ENCODE assay signal across 9 cellular contexts in the genomic region with DNA sequence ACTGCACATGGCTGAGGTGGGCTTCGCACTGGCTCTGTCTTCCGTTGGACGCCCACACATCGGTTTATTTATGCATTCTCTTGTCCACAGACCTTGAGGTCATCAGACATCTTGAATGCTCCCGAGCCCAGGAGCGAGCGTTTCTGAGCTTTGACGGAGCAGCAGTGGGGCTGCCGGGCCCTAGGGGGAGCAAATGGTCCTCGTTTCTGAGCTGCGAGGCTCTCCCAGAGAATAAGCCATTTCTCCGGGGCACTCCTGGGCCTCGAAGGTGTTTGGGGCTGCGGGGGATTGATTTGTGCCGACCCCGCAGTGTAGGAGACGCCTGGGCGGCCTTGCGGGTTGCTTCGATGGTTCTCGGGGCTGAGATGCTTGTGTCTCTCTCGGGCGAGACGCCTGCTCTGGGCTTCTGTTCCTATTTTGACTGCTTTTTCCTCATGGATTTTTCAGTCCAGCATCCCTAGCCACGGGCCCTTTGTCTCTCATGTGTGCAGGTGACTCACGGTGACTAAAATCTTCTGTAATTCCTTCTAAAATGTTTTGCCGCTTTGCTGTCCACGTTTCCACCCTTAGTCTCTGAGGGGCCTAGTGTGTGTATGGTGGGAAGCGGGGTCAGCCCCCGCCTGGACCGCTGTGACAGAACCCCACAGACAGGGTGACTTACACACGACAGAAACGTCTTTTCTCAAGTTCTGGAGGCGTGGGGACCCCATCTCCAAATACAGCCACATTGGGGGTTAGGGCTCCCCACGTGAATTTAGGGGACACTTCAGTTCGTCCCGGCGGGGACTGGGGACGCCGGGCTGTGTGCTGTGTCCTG.
DNase-seq lines count a peak whose midpoint lies in the region; ATAC-seq, FAIRE-seq and TF ChIP-seq lines count a peak whose summit lies in the region.
"Had no signal": no experiment of that assay in that cellular context is flagged by ENCODE, and none has a peak within 500 bp of the region (broad histone marks: within the 10 kb centered on the region; RNA-seq: fewer than 3 reads in every experiment).

No MANE protein-coding gene starts in this region.

- no peak for ATAC-seq in T-cell (replicated peaks in 1 of 4)
- no peak for ATAC-seq in upper lobe of right lung

- H3K56ac ChIP-seq in H1 (replicated peaks; ENCODE audit: insufficient read length, low read depth, low read length) = no peak overlapping the region

- H3K27me3 Mint-ChIP-seq in T-cell = no peaks in the 10 kb centered on the region

- TF ChIP-seq CTCF in GM12865 (IDR thresholded peaks at IDR 0.05; ENCODE audit: insufficient read depth, low read depth, low read length, missing control alignments) (no peak), H1 (IDR thresholded peaks at IDR 0.05; ENCODE audit: control extremely low read depth in 1 of 3, insufficient read depth in 1 of 3, low read depth in 1 of 3, low read length in 3 of 3) (peak in 2 of 3 experiments; percentile 64 to 73; a peak in 3 of 4 replicates), upper lobe of right lung (IDR thresholded peaks at IDR 0.05) (peak; percentile 44)

- peaks cover 9% of the 10 kb centered on the region; the same call in 1 of the 2 replicates for H3K79me1 ChIP-seq in H1 (ENCODE audit: low read depth, low read length)

- no peak overlapping the region for H2AFZ ChIP-seq in H1 (ENCODE audit: low read length)

- H4K5ac ChIP-seq in H1 (ENCODE audit: insufficient read length, low read depth, low read length) = no peak overlapping the region

- 0 out of 2 replicates have a peak overlapping the region, but pooled peaks have one; percentile 1 for H2BK5ac ChIP-seq in H1 (ENCODE audit: low read depth, low read length)

- POLR2A ChIA-PET in T-cell (lab: Charles Lee) (no interaction called here), H1 (lab: Charles Lee; ENCODE audit: partially characterized antibody) (no interaction called here)

- DNase-seq in A172 (ENCODE audit: low spot score) (peak; percentile 31), GM12865 (ENCODE audit: low read depth) (no peak), T-cell (peak in 9 of 34 experiments; percentile 15 to 49 (median 28)), H1 (ENCODE audit: low read depth in 1 of 2, low spot score in 2 of 2) (peak in 1 of 2 experiments; percentile 75), upper lobe of right lung (peak; percentile 64), cortex of kidney (lab: John Stamatoyannopoulos, UW) (no peak)
- no peak for DNase-seq in stimulated activated CD4-positive, alpha-beta T cell treated with anti-CD3 and anti-CD28 coated beads, Interleukin-4, amount 100 ng/mL, for 24 hours

- H3K36me3 Mint-ChIP-seq in T-cell = no peaks in the 10 kb centered on the region

- H3K27me3 ChIP-seq in H1 (replicated peaks in 1 of 4; ENCODE audit: control insufficient read depth in 3 of 4, extremely low read depth in 1 of 4, insufficient read depth in 3 of 4, low read length in 3 of 4) (no peaks in the 10 kb centered on the region), mononuclear cell (ENCODE audit: insufficient read depth, low read length) (no peaks in the 10 kb centered on the region), upper lobe of right lung (no peaks in the 10 kb centered on the region)

- no peak for FAIRE-seq in H1 (lab: Jason Lieb, UNC)

- no peak overlapping the region for H2BK20ac ChIP-seq in H1 (ENCODE audit: low read length)

- H3K36me3 ChIP-seq in H1 (ENCODE audit: control insufficient read depth in 2 of 4, insufficient read depth in 4 of 4, low read length in 3 of 4) (no peaks in the 10 kb centered on the region; a peak in 1 of 8 replicates), upper lobe of right lung (no peaks in the 10 kb centered on the region)

- H3K27ac Mint-ChIP-seq in T-cell = peak overlapping the region; percentile 70 to 84

- H3K27ac ChIP-seq in H1 (ENCODE audit: low read depth, low read length) (no peak overlapping the region), upper lobe of right lung (peak overlapping the region; percentile 88)

- H3K9me3 ChIP-seq in H1 (ENCODE audit: insufficient read depth in 2 of 2, low read depth in 1 of 2, low read length in 1 of 2) (no peaks in the 10 kb centered on the region), mononuclear cell (ENCODE audit: low read depth, low read length) (no peaks in the 10 kb centered on the region), upper lobe of right lung (no peaks in the 10 kb centered on the region)
- H3K9me3 ChIP-seq: mucosa of descending colon had no signal

- peak overlapping the region; percentile 20 for H3K4me3 ChIP-seq in GM12865 (ENCODE audit: low read depth, low read length)
- peak overlapping the region; percentile 8 to 52 (median 21); a peak in 6 of 8 replicates for H3K4me3 ChIP-seq in H1 (ENCODE audit: extremely low read depth in 1 of 4, insufficient read depth in 2 of 4, low read depth in 3 of 4, low read length in 4 of 4)
- peak overlapping the region; percentile 32 for H3K4me3 ChIP-seq in mononuclear cell (ENCODE audit: low read length)
- peak overlapping the region; percentile 41 for H3K4me3 ChIP-seq in upper lobe of right lung

- H3K79me2 ChIP-seq in H1 (ENCODE audit: control insufficient read depth in 1 of 2, insufficient read depth in 2 of 2, low read length in 2 of 2) = peaks cover 0 to 5% of the 10 kb centered on the region in 2 experiments; a peak in 1 of 4 replicates

- no peak overlapping the region for H2AK5ac ChIP-seq in H1 (ENCODE audit: low read depth, low read length)

- H4K91ac ChIP-seq in H1 (replicated peaks; ENCODE audit: insufficient read length, low read length) = no peak overlapping the region

- WGBS in H1 (ENCODE audit: extremely low coverage in 1 of 2, insufficient coverage in 1 of 2, insufficient read length in 1 of 2, insufficient replicate concordance in 2 of 2, low coverage in 1 of 2, low lambda C conversion rate in 2 of 2, missing lambda C conversion rate in 1 of 2), 2 experiments = 70% methylated on average over 40 of the region's 40 CpGs; no CpG with 5 or more reads in 1 of the 2 experiments

- peak overlapping the region; percentile 72 to 87 (median 78) for H3K4me3 Mint-ChIP-seq in T-cell

- CTCF ChIA-PET in T-cell (lab: Charles Lee) = interaction anchor here in 1 of 2 donors (0.8 to 1.9 kb wide), 5 partner anchors 11 to 62 kb away, joined by 5 to 10 read pairs (median 6); a partner anchor contains a TSS
- CTCF ChIA-PET in H1 (lab: Charles Lee; ENCODE audit: partially characterized antibody) = interaction anchor here (0.6 to 2.0 kb wide), 6 partner anchors 14 to 176 kb away, joined by 3 to 7 read pairs (median 3); no protein-coding TSS in a partner anchor

- peak; percentile 47 to 58 for TF ChIP-seq RAD21 in H1 (IDR thresholded peaks at IDR 0.05 in 1 of 2, conservative IDR thresholded peaks at IDR 0.05 in 1 of 2; ENCODE audit: low read depth in 2 of 2, low read length in 2 of 2)

- H3K23ac ChIP-seq in H1 (ENCODE audit: insufficient read length) = no peak overlapping the region

- peak overlapping the region in 2 of 4 experiments; percentile 8 to 21; a peak in 1 of 7 replicates for H3K9ac ChIP-seq in H1 (replicated peaks in 1 of 4; ENCODE audit: extremely low read depth in 1 of 4, low read depth in 3 of 4, low read length in 3 of 4)

- H3K18ac ChIP-seq in H1 (ENCODE audit: extremely low read depth, low read length) = no peak overlapping the region

- H3K4ac ChIP-seq in H1 (replicated peaks; ENCODE audit: insufficient read length, low read depth, low read length) = no peak overlapping the region

- H3K4me1 ChIP-seq in H1 (replicated peaks in 1 of 4; ENCODE audit: control insufficient read depth in 3 of 4, insufficient read depth in 4 of 4, low read length in 3 of 4) (peaks cover 0 to 20% (median 13%) of the 10 kb centered on the region in 4 experiments; a peak in 6 of 7 replicates), mononuclear cell (ENCODE audit: insufficient read depth, low read length) (peaks cover 16% of the 10 kb centered on the region), upper lobe of right lung (peaks cover 57% of the 10 kb centered on the region)

- no peak overlapping the region for H4K8ac ChIP-seq in H1 (ENCODE audit: extremely low read depth, insufficient read depth, low read length)

- no peak overlapping the region for H2BK120ac ChIP-seq in H1 (replicated peaks; ENCODE audit: low read depth, low read length)

- no peak overlapping the region for H2BK12ac ChIP-seq in H1 (ENCODE audit: low read depth, low read length)

- TF ChIP-seq EP300 in H1 (IDR thresholded peaks at IDR 0.05; ENCODE audit: borderline replicate concordance in 1 of 2, low read depth in 2 of 2, low read length in 2 of 2) = no peak

- H4K20me1 ChIP-seq in H1 (replicated peaks in 1 of 2; ENCODE audit: control insufficient read depth in 1 of 2, insufficient read depth in 2 of 2, low read length in 2 of 2) = peaks cover 2 to 12% of the 10 kb centered on the region in 2 experiments

- peaks cover 12 to 28% (median 24%) of the 10 kb centered on the region in 3 donors for H3K4me1 Mint-ChIP-seq in T-cell

- H3K9me3 Mint-ChIP-seq in T-cell = no peaks in the 10 kb centered on the region

- no peak overlapping the region for H3K14ac ChIP-seq in H1 (ENCODE audit: insufficient read length)

- peak overlapping the region; percentile 59 to 63 for H3K4me2 ChIP-seq in H1 (ENCODE audit: insufficient read depth in 1 of 2, low read depth in 2 of 2, low read length in 2 of 2)

- no peak overlapping the region for H2BK15ac ChIP-seq in H1 (ENCODE audit: low read length)

- no peak for TF ChIP-seq POLR2A in H1 (IDR thresholded peaks at IDR 0.05; ENCODE audit: control extremely low read depth in 1 of 2, low read depth in 2 of 2, low read length in 2 of 2)

- intact Hi-C loops in upper lobe of right lung (cut with DNase I) = no loop called here

- peaks cover 2% of the 10 kb centered on the region; the same call in 1 of the 2 replicates for H3K23me2 ChIP-seq in H1 (ENCODE audit: low read depth, low read length)

Comparison
In these comparisons a context has a peak if more than half of its experiments do, and no peak if none do; other contexts are left out.
1. DNase-seq: peak in A172 (single experiment) and upper lobe of right lung (single experiment); none in GM12865 (single experiment), cortex of kidney (single experiment) and stimulated activated CD4-positive, alpha-beta T cell treated with anti-CD3 and anti-CD28 coated beads, Interleukin-4, amount 100 ng/mL, for 24 hours (single experiment).
2. Peak in every context shown above with its lines, with median percentiles within 50 percentile points of each other: H3K4me3 ChIP-seq.